Comparison of ENCODE assay signal across 17 cellular contexts in genomic region chr2:215357660-215358059, GRCh38. TPM values are rescaled to one million over a fixed set of nuclear protein-coding genes. Genes with fewer than 3 reads are reported as not detected.
DNase-seq lines count a peak whose midpoint lies in the region; ATAC-seq and TF ChIP-seq lines count a peak whose summit lies in the region.
"Had no signal": no experiment of that assay in that cellular context is flagged by ENCODE, and none has a peak within 500 bp of the region (broad histone marks: within the 10 kb centered on the region; RNA-seq: fewer than 3 reads in every experiment).

No MANE protein-coding gene starts in this region.

- H3K9ac ChIP-seq in adipocyte (ENCODE audit: low read length) = no peak overlapping the region
- H3K9ac ChIP-seq: BLaER1 treated with 17β-estradiol and CSF1 and Interleukin-3, amounts not matched to agents 10 nM and 100 nM had no signal

- H3K36me3 ChIP-seq in adipocyte (ENCODE audit: control insufficient read depth, insufficient read depth, low read length, severe bottlenecking) (peaks cover 43% of the 10 kb centered on the region), HAP-1 (replicated peaks) (peaks cover 21% of the 10 kb centered on the region)

- H3K9me3 Mint-ChIP-seq in activated T-cell treated with anti-CD3 and anti-CD28 coated beads, Interleukin-2, amount 50 U/mL, for 72 hours = no peaks in the 10 kb centered on the region
- H3K9me3 Mint-ChIP-seq: CD8-positive, alpha-beta T cell had no signal

- no peaks in the 10 kb centered on the region for H3K27me3 ChIP-seq in adipocyte (replicated peaks; ENCODE audit: control insufficient read depth, insufficient read depth, low read length)
- H3K27me3 ChIP-seq in HAP-1 (ENCODE audit: low read depth) = no peaks in the 10 kb centered on the region
- H3K27me3 ChIP-seq: BLaER1 treated with 17β-estradiol and CSF1 and Interleukin-3, amounts not matched to agents 10 nM and 100 nM; Peyer's patch had no signal

- in situ Hi-C loops in HAP-1 (cut with MboI; ENCODE audit: low sequenced_read_pairs) = no loop called here

- H3K9me3 ChIP-seq in adipocyte (ENCODE audit: control insufficient read depth, low read length) (no peaks in the 10 kb centered on the region), HAP-1 (no peaks in the 10 kb centered on the region)
- H3K9me3 ChIP-seq: BLaER1 treated with 17β-estradiol and CSF1 and Interleukin-3, amounts not matched to agents 10 nM and 100 nM; Peyer's patch had no signal

- no peak overlapping the region for H3K4me3 ChIP-seq in adipocyte (ENCODE audit: low read length)
- H3K4me3 ChIP-seq in fibroblast of mammary gland (ENCODE audit: control insufficient read depth, low read depth, low read length) = no peak overlapping the region
- no peak overlapping the region for H3K4me3 ChIP-seq in HAP-1
- H3K4me3 ChIP-seq: BLaER1 treated with 17β-estradiol and CSF1 and Interleukin-3, amounts not matched to agents 10 nM and 100 nM; Peyer's patch had no signal

- H3K4me1 Mint-ChIP-seq in activated T-cell treated with anti-CD3 and anti-CD28 coated beads, Interleukin-2, amount 50 U/mL, for 72 hours (ENCODE audit: low read depth) = no peaks in the 10 kb centered on the region

- peaks cover 0 to 1% of the 10 kb centered on the region in 2 donors for H3K36me3 Mint-ChIP-seq in activated T-cell treated with anti-CD3 and anti-CD28 coated beads, Interleukin-2, amount 50 U/mL, for 72 hours (ENCODE audit: insufficient read depth in 2 of 2)

- DNase-seq in activated T-cell treated with anti-CD3 and anti-CD28 coated beads, Interleukin-2, amount 50 U/mL, for 72 hours = no peak
- no peak for DNase-seq in activated T-cell treated with anti-CD3 and anti-CD28 coated beads for 4 hours
- DNase-seq in adipocyte (ENCODE audit: low read depth) = peak; percentile 35
- peak; percentile 78 for DNase-seq in fibroblast of mammary gland (ENCODE audit: low read depth)
- DNase-seq in renal cortical epithelial cell (ENCODE audit: low read depth) = peak; percentile 37
- no peak for DNase-seq in NCI-H2081 treated with DMSO at 0.1 percent for 48 hours (lab: John Stamatoyannopoulos, UW)
- no peak for DNase-seq in stimulated activated CD4-positive, alpha-beta T cell treated with anti-CD3 and anti-CD28 coated beads, Interleukin-2, amount 100 ng/mL, for 24 hours
- DNase-seq in HAP-1 (ENCODE audit: low spot score in 2 of 2) = no peak
- DNase-seq: 8988T; CD8-positive, alpha-beta T cell; DMS53; MM.1S; NCI-H1105; NCI-H1694; NK-92 treated with Interleukin-12 subunit alpha and Interleukin-12 subunit beta, amount 100 ng/mL, for 24 hours; Peyer's patch had no signal

- H3K4me1 ChIP-seq in adipocyte (ENCODE audit: control insufficient read depth, insufficient read depth, low read length) = no peaks in the 10 kb centered on the region
- no peaks in the 10 kb centered on the region for H3K4me1 ChIP-seq in HAP-1
- H3K4me1 ChIP-seq: BLaER1 treated with 17β-estradiol and CSF1 and Interleukin-3, amounts not matched to agents 10 nM and 100 nM; Peyer's patch had no signal

- H3K27ac Mint-ChIP-seq in activated T-cell treated with anti-CD3 and anti-CD28 coated beads, Interleukin-2, amount 50 U/mL, for 72 hours = peak overlapping the region; percentile 15
- H3K27ac Mint-ChIP-seq: CD8-positive, alpha-beta T cell had no signal

- no peaks in the 10 kb centered on the region for H3K27me3 Mint-ChIP-seq in activated T-cell treated with anti-CD3 and anti-CD28 coated beads, Interleukin-2, amount 50 U/mL, for 72 hours (ENCODE audit: low read depth)

- ATAC-seq in activated T-cell treated with anti-CD3 and anti-CD28 coated beads, Interleukin-2, amount 50 U/mL, for 72 hours (replicated peaks in 1 of 2) = no peak
- ATAC-seq: CD8-positive, alpha-beta T cell had no signal

- no peak for TF ChIP-seq CTCF in fibroblast of mammary gland (conservative IDR thresholded peaks at IDR 0.05; ENCODE audit: control insufficient read depth, insufficient read depth, low read depth, low read length)

- H3K4me3 Mint-ChIP-seq in activated T-cell treated with anti-CD3 and anti-CD28 coated beads, Interleukin-2, amount 50 U/mL, for 72 hours = no peak overlapping the region
- H3K4me3 Mint-ChIP-seq: CD8-positive, alpha-beta T cell had no signal

RNA-seq across cellular contexts. Expression of gene ATIC, which starts 45.8 kb away (rescaled TPM):
- total RNA-seq in activated T-cell treated with anti-CD3 and anti-CD28 coated beads, Interleukin-2, amount 50 U/mL, for 72 hours = 100 to 1,000 TPM; 189 to 237 TPM
- total RNA-seq in renal cortical epithelial cell = 32.0 and 90.1 TPM in 2 replicates

Comparison
In these comparisons a context has a peak if more than half of its experiments do, and no peak if none do; other contexts are left out.
1. DNase-seq: peak in adipocyte (single experiment), fibroblast of mammary gland (single experiment) and renal cortical epithelial cell (single experiment); none in activated T-cell treated with anti-CD3 and anti-CD28 coated beads, Interleukin-2, amount 50 U/mL, for 72 hours (0 of 2), activated T-cell treated with anti-CD3 and anti-CD28 coated beads for 4 hours (single experiment), NCI-H2081 treated with DMSO at 0.1 percent for 48 hours (single experiment), stimulated activated CD4-positive, alpha-beta T cell treated with anti-CD3 and anti-CD28 coated beads, Interleukin-2, amount 100 ng/mL, for 24 hours (0 of 2) and HAP-1 (0 of 2).